Comparison of ENCODE assay signal across 1 cellular context in genomic region chr16:82796047-82796446, GRCh38.
TF ChIP-seq lines count a peak whose summit lies in the region.

No MANE protein-coding gene starts in this region.

TF ChIP-seq in H1, 55 proteins besides CTCF, POLR2A, EP300 and RAD21 (continued from another document):
- TF ChIP-seq CBX5 (IDR thresholded peaks at IDR 0.05; ENCODE audit: low read depth, low read length) (no peak), CHD7 (IDR thresholded peaks at IDR 0.05; ENCODE audit: insufficient replicate concordance, low read length) (no peak), TEAD4 (IDR thresholded peaks at IDR 0.05; ENCODE audit: low read depth, low read length) (no peak), TAF1 (IDR thresholded peaks at IDR 0.05; ENCODE audit: low read depth, low read length) (no peak), E2F6 (IDR thresholded peaks at IDR 0.05) (no peak), KDM4A (IDR thresholded peaks at IDR 0.05; ENCODE audit: low read depth, low read length, severe bottlenecking) (no peak), ATF2 (IDR thresholded peaks at IDR 0.05; ENCODE audit: low read length) (no peak)
